In the genomic region with DNA sequence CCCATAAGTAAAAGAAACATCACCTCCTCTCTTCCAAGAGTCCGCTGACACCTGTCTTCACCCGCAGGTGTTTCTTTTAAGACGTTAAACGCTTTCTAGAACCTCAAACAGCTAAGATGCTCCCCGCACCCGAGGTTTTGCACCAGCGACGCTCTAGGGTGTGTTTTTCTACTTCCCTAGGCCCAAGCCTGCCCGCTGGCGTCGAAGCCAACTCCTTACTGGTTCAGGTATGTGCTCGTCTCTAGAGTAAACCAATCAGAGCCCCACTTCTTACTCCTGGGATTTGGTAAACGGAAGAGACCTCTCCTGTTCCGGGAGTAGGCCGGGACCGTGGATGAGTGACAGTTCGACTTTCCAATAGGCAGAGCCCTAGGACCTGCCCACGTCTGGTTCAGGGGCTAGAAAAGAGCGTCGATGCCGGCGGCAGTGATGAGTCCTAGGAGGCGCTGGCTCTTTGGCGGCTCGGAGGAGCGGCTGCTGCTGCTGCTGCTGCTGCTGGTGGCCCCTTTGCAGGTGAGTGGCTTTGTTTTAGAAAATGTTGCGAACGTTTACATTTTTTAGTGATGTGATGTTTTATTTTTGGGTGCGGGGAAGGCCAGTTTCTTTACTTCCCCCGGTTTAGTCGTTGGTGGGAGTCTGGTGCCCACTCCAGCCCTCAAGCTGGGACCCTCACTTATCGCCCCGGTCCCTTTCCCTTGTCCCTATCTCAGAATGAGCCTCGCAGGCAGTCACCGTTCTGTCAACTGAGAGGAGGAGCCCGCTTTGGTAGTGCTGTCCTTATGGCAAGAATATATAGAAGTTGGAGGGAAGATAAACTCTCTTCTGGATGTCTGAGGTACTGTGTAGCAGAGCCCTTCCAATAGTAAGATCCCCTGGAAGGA, we compare ENCODE assay signal across 7 cellular contexts.
DNase-seq lines count a peak whose midpoint lies in the region; ATAC-seq, FAIRE-seq and TF ChIP-seq lines count a peak whose summit lies in the region.

A gene (plus strand): TSS at position 429 of the 881 bp plus-strand sequence. CDS start 14,655 bp downstream, outside the sequence.

- peak; percentile 54 for TF ChIP-seq CTCF in astrocyte of the spinal cord (IDR thresholded peaks at IDR 0.05; ENCODE audit: low read depth, low read length)

- in situ Hi-C loops in astrocyte of the spinal cord (cut with HindIII; ENCODE audit: low sequenced_read_pairs): no loop called here

- FAIRE-seq in GM18507 (lab: Jason Lieb, UNC): peak; percentile 99

- peak; percentile 99 for ATAC-seq in HG02981 (IDR thresholded peaks at IDR 0.05; ENCODE audit: unreplicated experiment)

- H3K4me3 ChIP-seq in astrocyte of the spinal cord (ENCODE audit: low read depth, low read length): peak within 1 kb of the TSS; percentile 85

- DNase-seq in GM18507 (ENCODE audit: extremely low spot score, insufficient read length, low read depth): peak; percentile 91
- peak; percentile 99 for DNase-seq in NCI-H2029 (lab: John Stamatoyannopoulos, UW)
- peak; percentile 95 for DNase-seq in T-helper 9 cell
- peak; percentile 100 for DNase-seq in astrocyte of the spinal cord (ENCODE audit: low read depth, low spot score)
- DNase-seq in hippocampal formation (lab: John Stamatoyannopoulos, UW): peak; percentile 98 to 100
- DNase-seq in retina: peak; percentile 98

Comparison
In these comparisons a context has a peak if more than half of its experiments do, and no peak if none do; other contexts are left out.
1. Peak in every context shown above with its lines: DNase-seq, ATAC-seq and H3K4me3 ChIP-seq.